13 cellular contexts compared by ENCODE assay signal in genomic region chr16:11679941-11680911, GRCh38. TPM values are rescaled to one million over a fixed set of nuclear protein-coding genes. Genes with fewer than 3 reads are reported as not detected.
A peak's percentile ranks its signal among the peaks of the same experiment; 100 is the strongest.
DNase-seq lines count a peak whose midpoint lies in the region; ATAC-seq and TF ChIP-seq lines count a peak whose summit lies in the region.
"Had no signal": no experiment of that assay in that cellular context is flagged by ENCODE, and none has a peak within 500 bp of the region (broad histone marks: within the 10 kb centered on the region; RNA-seq: fewer than 3 reads in every experiment).

No MANE protein-coding gene starts in this region.

- no peaks in the 10 kb centered on the region for H3K9me3 ChIP-seq in neural progenitor cell (ENCODE audit: low read depth)
- H3K9me3 ChIP-seq in tibial nerve = no peaks in the 10 kb centered on the region

- WGBS in tibial nerve, 2 donors = 84 to 89% methylated on average over 12 of the region's 12 CpGs

- H3K36me3 Mint-ChIP-seq in CD14-positive monocyte (peaks cover 78 to 87% of the 10 kb centered on the region in 2 donors), neural progenitor cell (peaks cover 25% of the 10 kb centered on the region)
- H3K36me3 Mint-ChIP-seq in activated naive CD8-positive, alpha-beta T cell treated with anti-CD3 and anti-CD28 coated beads, Interleukin-2, amount 50 U/mL, for 24 hours (ENCODE audit: low read depth) = peaks cover 35% of the 10 kb centered on the region

- H3K4me3 Mint-ChIP-seq in CD14-positive monocyte = no peak overlapping the region
- no peak overlapping the region for H3K4me3 Mint-ChIP-seq in activated naive CD8-positive, alpha-beta T cell treated with anti-CD3 and anti-CD28 coated beads, Interleukin-2, amount 50 U/mL, for 24 hours
- H3K4me3 Mint-ChIP-seq in neural progenitor cell = no peak overlapping the region

- TF ChIP-seq EP300 in tibial nerve (IDR thresholded peaks at IDR 0.05) = no peak

- H3K27me3 Mint-ChIP-seq in CD14-positive monocyte (ENCODE audit: low read depth in 3 of 3) (peaks cover 0 to 2% (median 0%) of the 10 kb centered on the region in 3 donors), neural progenitor cell (ENCODE audit: insufficient read depth, low read depth) (peaks cover 7% of the 10 kb centered on the region)
- H3K27me3 Mint-ChIP-seq in activated naive CD8-positive, alpha-beta T cell treated with anti-CD3 and anti-CD28 coated beads, Interleukin-2, amount 50 U/mL, for 24 hours = no peaks in the 10 kb centered on the region

- no peaks in the 10 kb centered on the region for H3K27me3 ChIP-seq in KMS-11 (ENCODE audit: insufficient read depth, low read depth)
- H3K27me3 ChIP-seq in neural progenitor cell = no peaks in the 10 kb centered on the region
- H3K27me3 ChIP-seq in tibial nerve = no peaks in the 10 kb centered on the region

- peaks cover 7% of the 10 kb centered on the region for H3F3A ChIP-seq in neural progenitor cell (ENCODE audit: low read depth)

- peaks cover 75% of the 10 kb centered on the region for H3K4me1 ChIP-seq in KMS-11 (ENCODE audit: low read depth, poor library complexity, severe bottlenecking)
- H3K4me1 ChIP-seq in neural progenitor cell = no peaks in the 10 kb centered on the region
- H3K4me1 ChIP-seq in tibial nerve = peaks cover 0 to 68% (median 43%) of the 10 kb centered on the region in 4 donors
- H3K4me1 ChIP-seq: parathyroid adenoma had no signal

- H3K9me3 Mint-ChIP-seq in CD14-positive monocyte (no peaks in the 10 kb centered on the region), neural progenitor cell (no peaks in the 10 kb centered on the region)
- no peaks in the 10 kb centered on the region for H3K9me3 Mint-ChIP-seq in activated naive CD8-positive, alpha-beta T cell treated with anti-CD3 and anti-CD28 coated beads, Interleukin-2, amount 50 U/mL, for 24 hours

- H3K36me3 ChIP-seq in KMS-11 (ENCODE audit: insufficient read depth) = peaks cover 37% of the 10 kb centered on the region; the same call in 1 of the 2 replicates
- no peaks in the 10 kb centered on the region for H3K36me3 ChIP-seq in neural progenitor cell
- H3K36me3 ChIP-seq in tibial nerve = peaks cover 0 to 56% (median 13%) of the 10 kb centered on the region in 3 donors

- H3K9ac ChIP-seq in KMS-11 (no peak overlapping the region), neural progenitor cell (no peak overlapping the region)
- H3K9ac ChIP-seq: parathyroid adenoma had no signal

- H3K27ac ChIP-seq in KMS-11 (no peak overlapping the region; the same call in 1 of the 2 replicates), neural progenitor cell (peak overlapping the region; percentile 63), tibial nerve (peak overlapping the region in 1 of 4 donors; percentile 58)
- H3K27ac ChIP-seq: parathyroid adenoma had no signal

- H3K4me3 ChIP-seq in KMS-11 (IDR thresholded peaks at IDR 0.05; ENCODE audit: insufficient read depth, low read depth, low read length) = no peak overlapping the region
- H3K4me3 ChIP-seq in neural progenitor cell = no peak overlapping the region
- no peak overlapping the region for H3K4me3 ChIP-seq in tibial nerve

- DNase-seq in CD14-positive monocyte (ENCODE audit: low spot score) (no peak), neural progenitor cell (ENCODE audit: low spot score) (no peak), SIG-M5 treated with dmso at 0.1 percent for 504 hours (lab: John Stamatoyannopoulos, UW; ENCODE audit: unreplicated experiment) (no peak), AG20443 (ENCODE audit: low spot score) (no peak), iPS-NIHi7 (ENCODE audit: extremely low spot score) (no peak), tibial nerve (ENCODE audit: low spot score in 2 of 2) (no peak)
- no peak for DNase-seq in activated naive CD8-positive, alpha-beta T cell treated with anti-CD3 and anti-CD28 coated beads, Interleukin-2, amount 50 U/mL, for 24 hours
- DNase-seq: central memory CD4-positive, alpha-beta T cell; NCI-H2081 treated with DMSO at 0.1 percent for 48 hours; stimulated activated CD4-positive, alpha-beta T cell treated with anti-CD3 and anti-CD28 coated beads, Interleukin-2, amount 100 ng/mL, for 48 hours; stimulated activated naive CD4-positive, alpha-beta T cell treated with Interleukin-2 at 50 U/mL for 16 hours had no signal

- H2AFZ ChIP-seq in KMS-11 (ENCODE audit: low read depth) = no peak overlapping the region
- H2AFZ ChIP-seq in neural progenitor cell (replicated peaks) = no peak overlapping the region
- H2AFZ ChIP-seq: parathyroid adenoma had no signal

- TF ChIP-seq POLR2A in tibial nerve (IDR thresholded peaks at IDR 0.05) = no peak

- H4K20me1 ChIP-seq in KMS-11 (ENCODE audit: insufficient read depth) = 0 out of 2 replicates have a peak, but pooled peaks cover 5% of the 10 kb centered on the region
- peaks cover 48% of the 10 kb centered on the region for H4K20me1 ChIP-seq in neural progenitor cell (ENCODE audit: low read depth)

- ATAC-seq in activated naive CD8-positive, alpha-beta T cell treated with anti-CD3 and anti-CD28 coated beads, Interleukin-2, amount 50 U/mL, for 24 hours = no peak

- H3K4me2 ChIP-seq in KMS-11 (peak overlapping the region; percentile 46; the same call in 1 of the 2 replicates), neural progenitor cell (no peak overlapping the region)

- peaks cover 75% of the 10 kb centered on the region for H3K4me1 Mint-ChIP-seq in CD14-positive monocyte
- H3K4me1 Mint-ChIP-seq in activated naive CD8-positive, alpha-beta T cell treated with anti-CD3 and anti-CD28 coated beads, Interleukin-2, amount 50 U/mL, for 24 hours = peaks cover 75% of the 10 kb centered on the region
- H3K4me1 Mint-ChIP-seq in neural progenitor cell = no peaks in the 10 kb centered on the region

- TF ChIP-seq CTCF in CD14-positive monocyte (IDR thresholded peaks at IDR 0.05) (no peak), KMS-11 (conservative IDR thresholded peaks at IDR 0.05; ENCODE audit: low read depth, low read length) (no peak), neural progenitor cell (IDR thresholded peaks at IDR 0.05) (no peak), tibial nerve (IDR thresholded peaks at IDR 0.05) (no peak)

- intact Hi-C loops in CD14-positive monocyte (cut with micrococcal nuclease) = no loop called here

- H3K79me2 ChIP-seq in KMS-11 (ENCODE audit: insufficient read depth, low read depth) (peaks cover 29% of the 10 kb centered on the region; the same call in 1 of the 2 replicates), neural progenitor cell (ENCODE audit: low read depth) (peaks cover 5% of the 10 kb centered on the region)

- H3K27ac Mint-ChIP-seq in CD14-positive monocyte (peak overlapping the region; percentile 40 to 88 (median 81)), neural progenitor cell (peak overlapping the region; percentile 22)
- H3K27ac Mint-ChIP-seq in activated naive CD8-positive, alpha-beta T cell treated with anti-CD3 and anti-CD28 coated beads, Interleukin-2, amount 50 U/mL, for 24 hours = peak overlapping the region; percentile 69

RNA-seq across cellular contexts. Expression of gene SNN, which starts 12.0 kb away (rescaled TPM):
- 100 to 1,000 TPM in 1 of 2 donors, 10 to 100 TPM in 1; 91.7 to 111 TPM for polyA plus RNA-seq in CD14-positive monocyte
- total RNA-seq in neural progenitor cell (ENCODE audit: low replicate concordance) (48.7 and 84.2 TPM in 2 replicates), tibial nerve (10 to 100 TPM; 24.3 to 30.6 (median 27.0) TPM)

Comparison
In these comparisons a context has a peak if more than half of its experiments do, and no peak if none do; other contexts are left out.
1. H3K27ac Mint-ChIP-seq: peak in every context shown above with its lines; median percentile 81 in CD14-positive monocyte; 69 in activated naive CD8-positive, alpha-beta T cell treated with anti-CD3 and anti-CD28 coated beads, Interleukin-2, amount 50 U/mL, for 24 hours; 22 in neural progenitor cell.